8 cellular contexts compared by ENCODE assay signal in the genomic region with DNA sequence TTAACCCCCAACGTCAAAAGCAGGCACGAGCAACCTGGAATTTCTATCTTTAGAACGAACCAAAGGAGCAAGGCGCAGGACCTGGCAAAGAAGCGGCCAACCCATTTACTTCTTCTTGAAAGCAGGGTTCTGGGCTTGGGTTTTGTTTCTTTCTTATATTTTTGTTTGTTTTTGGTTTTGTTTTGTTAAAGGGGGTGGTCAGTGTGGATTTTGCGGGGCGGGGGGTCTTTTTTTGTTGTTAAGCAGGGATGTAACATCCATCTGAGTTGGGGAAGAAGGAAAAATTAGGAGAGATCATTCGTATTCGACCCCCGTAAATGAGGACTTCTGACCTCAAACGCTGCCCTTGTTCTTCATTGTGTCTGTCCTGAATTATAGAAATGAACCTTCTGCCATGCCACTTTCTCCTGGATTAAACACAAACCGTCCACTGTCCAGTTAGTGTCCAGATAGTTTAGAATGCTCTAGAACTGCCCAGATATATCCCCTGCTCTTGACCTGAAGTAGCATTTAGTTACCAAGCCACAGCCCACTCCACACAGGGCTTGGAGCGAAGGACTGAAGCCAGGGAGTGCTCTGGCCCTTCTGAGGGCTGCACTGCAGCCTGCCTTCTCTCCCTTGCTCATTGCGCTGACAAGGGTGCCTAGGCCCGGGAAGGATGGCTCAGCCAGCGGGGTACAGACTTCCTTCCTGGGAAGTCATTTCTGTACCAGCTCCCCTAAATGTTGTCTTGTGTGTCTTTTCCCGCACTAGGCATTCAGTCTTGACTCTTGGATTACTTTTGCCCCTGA. TPM values are rescaled to one million over a fixed set of nuclear protein-coding genes. Genes with fewer than 3 reads are reported as not detected.
A peak's percentile ranks its signal among the peaks of the same experiment; 100 is the strongest.
DNase-seq lines count a peak whose midpoint lies in the region; ATAC-seq, FAIRE-seq and TF ChIP-seq lines count a peak whose summit lies in the region.

No MANE protein-coding gene starts in this region.

- no peak overlapping the region for H3K27ac ChIP-seq in H9 (ENCODE audit: insufficient read length, low read depth, low read length)
- H3K27ac ChIP-seq in rectal smooth muscle tissue (ENCODE audit: low read depth, low read length), result no peak overlapping the region

- POLR2A ChIA-PET in activated B cell treated with CpG ODN at 0.5 μM for 24 hours (lab: Charles Lee), result interaction anchor here (1.0 to 2.5 kb wide), 2 partner anchors 204 to 275 kb away, joined by 5 to 9 read pairs; no protein-coding TSS in a partner anchor

- no peak for FAIRE-seq in H54 (lab: Jason Lieb, UNC)

- peaks cover 2% of the 10 kb centered on the region for H3K79me1 ChIP-seq in H9 (ENCODE audit: insufficient read depth, low read depth, low read length, poor library complexity, severe bottlenecking)

- intact Hi-C loops in activated B cell treated with CpG ODN at 0.5 μM for 24 hours (cut with micrococcal nuclease), result no loop called here

- H3K9me3 ChIP-seq in H9 (ENCODE audit: control insufficient read depth, low read depth, low read length), result no peaks in the 10 kb centered on the region

- H3K14ac ChIP-seq in H9 (ENCODE audit: insufficient read depth, low read length), result no peak overlapping the region

- no peak overlapping the region for H2BK12ac ChIP-seq in H9 (ENCODE audit: insufficient read length, low read depth, low read length)

- no peaks in the 10 kb centered on the region for H3K9me3 Mint-ChIP-seq in H9
- H3K9me3 Mint-ChIP-seq in activated B cell treated with CpG ODN at 0.5 μM for 24 hours, result no peaks in the 10 kb centered on the region
- H3K9me3 Mint-ChIP-seq in glutamatergic neuron (ENCODE audit: unreplicated experiment), result peaks cover 22% of the 10 kb centered on the region

- H3K4me1 ChIP-seq in H9 (ENCODE audit: insufficient read depth, low read length), result peaks cover 7% of the 10 kb centered on the region; the same call in 1 of the 2 replicates
- H3K4me1 ChIP-seq in rectal smooth muscle tissue (ENCODE audit: control insufficient read depth, insufficient read depth, low read length), result peaks cover 13% of the 10 kb centered on the region

- TF ChIP-seq CTCF in H9 (conservative IDR thresholded peaks at IDR 0.05) (no peak), activated B cell treated with CpG ODN at 0.5 μM for 24 hours (IDR thresholded peaks at IDR 0.05) (no peak), glutamatergic neuron (IDR thresholded peaks at IDR 0.05; ENCODE audit: partially characterized antibody, unreplicated experiment) (no peak)

- no peak overlapping the region for H3K4ac ChIP-seq in H9 (ENCODE audit: low read depth, low read length)

- no peaks in the 10 kb centered on the region for H3K27me3 ChIP-seq in H9 (ENCODE audit: insufficient read depth, low read length)
- no peaks in the 10 kb centered on the region for H3K27me3 ChIP-seq in rectal smooth muscle tissue (ENCODE audit: control insufficient read depth, insufficient read depth, low read length)

- H3K23ac ChIP-seq in H9 (ENCODE audit: insufficient read length, low read depth, low read length), result no peak overlapping the region

- peak overlapping the region; percentile 31 for H3K9ac ChIP-seq in H9 (ENCODE audit: extremely low read depth, insufficient read length, low read length)
- no peak overlapping the region for H3K9ac ChIP-seq in rectal smooth muscle tissue (ENCODE audit: low read length)

- no peak overlapping the region for H4K8ac ChIP-seq in H9 (replicated peaks; ENCODE audit: insufficient read length, low read depth, low read length)

- no peaks in the 10 kb centered on the region for H4K20me1 ChIP-seq in H9 (ENCODE audit: control insufficient read depth, insufficient read depth, insufficient read length)

- no peak for DNase-seq in H9
- DNase-seq in activated B cell treated with CpG ODN at 0.5 μM for 24 hours, result no peak
- DNase-seq in glutamatergic neuron, result peak; percentile 19
- no peak for DNase-seq in stimulated activated CD4-positive, alpha-beta T cell treated with anti-CD3 and anti-CD28 coated beads, Interleukin-2, amount 100 ng/mL, for 24 hours
- no peak for DNase-seq in NCI-H1694 (lab: John Stamatoyannopoulos, UW)
- DNase-seq in H54 (ENCODE audit: insufficient read length, low spot score), result no peak

- H2BK120ac ChIP-seq in H9 (ENCODE audit: low read depth, low read length, poor library complexity, severe bottlenecking), result no peak overlapping the region

- peak overlapping the region; percentile 88 for H3K4me3 ChIP-seq in rectal smooth muscle tissue (ENCODE audit: low read length)

- CTCF ChIA-PET in activated B cell treated with CpG ODN at 0.5 μM for 24 hours (lab: Charles Lee), result interaction anchor here (1.0 to 2.7 kb wide), 9 partner anchors 13 to 289 kb away, joined by 3 to 21 read pairs (median 5); no protein-coding TSS in a partner anchor

- H3K27ac Mint-ChIP-seq in H9 (peak overlapping the region; percentile 23 to 85 (median 45); a peak in 4 of 7 replicates), activated B cell treated with CpG ODN at 0.5 μM for 24 hours (no peak overlapping the region), glutamatergic neuron (ENCODE audit: unreplicated experiment) (peak overlapping the region; percentile 69)

- peaks cover 36 to 38% of the 10 kb centered on the region in 2 experiments for H3K4me1 Mint-ChIP-seq in H9
- peaks cover 18% of the 10 kb centered on the region for H3K4me1 Mint-ChIP-seq in activated B cell treated with CpG ODN at 0.5 μM for 24 hours
- H3K4me1 Mint-ChIP-seq in glutamatergic neuron (ENCODE audit: low read depth, unreplicated experiment), result peaks cover 20% of the 10 kb centered on the region

- no peak overlapping the region for H2BK5ac ChIP-seq in H9 (ENCODE audit: insufficient read length, low read length)

- H4K91ac ChIP-seq in H9 (ENCODE audit: insufficient read length, low read depth, low read length), result no peak overlapping the region

- H3K4me2 ChIP-seq in H9 (ENCODE audit: insufficient read depth, insufficient read length, low read length), result peak overlapping the region; percentile 84

- H3K4me3 Mint-ChIP-seq in H9 (peak overlapping the region; percentile 93 to 97), activated B cell treated with CpG ODN at 0.5 μM for 24 hours (peak overlapping the region; percentile 91), glutamatergic neuron (ENCODE audit: unreplicated experiment) (peak overlapping the region; percentile 90)

- peaks cover 0 to 5% (median 3%) of the 10 kb centered on the region in 3 experiments; a peak in 2 of 7 replicates for H3K36me3 Mint-ChIP-seq in H9 (ENCODE audit: insufficient read depth in 1 of 3, low read depth in 3 of 3)
- H3K36me3 Mint-ChIP-seq in activated B cell treated with CpG ODN at 0.5 μM for 24 hours (ENCODE audit: low read depth), result peaks cover 6% of the 10 kb centered on the region
- no peaks in the 10 kb centered on the region for H3K36me3 Mint-ChIP-seq in glutamatergic neuron (ENCODE audit: unreplicated experiment)

- H3K23me2 ChIP-seq in H9 (ENCODE audit: insufficient read length, low read depth, low read length, poor library complexity, severe bottlenecking), result peaks cover 10% of the 10 kb centered on the region

- H3K36me3 ChIP-seq in rectal smooth muscle tissue (ENCODE audit: control insufficient read depth, insufficient read depth, low read length), result no peaks in the 10 kb centered on the region

- peak overlapping the region; percentile 73 for H3K18ac ChIP-seq in H9 (ENCODE audit: insufficient read length, low read depth, low read length)

- no peak overlapping the region for H3T11ph ChIP-seq in H9 (ENCODE audit: low read length)

- no peak overlapping the region for H2BK15ac ChIP-seq in H9 (ENCODE audit: low read depth, low read length)

- TF ChIP-seq POLR2A in H54 (IDR thresholded peaks at IDR 0.05; ENCODE audit: low read depth, low read length), result no peak

- H3K27me3 Mint-ChIP-seq in H9 (ENCODE audit: low read depth) (peaks cover 4% of the 10 kb centered on the region; the same call in 1 of the 2 replicates), activated B cell treated with CpG ODN at 0.5 μM for 24 hours (peaks cover 8% of the 10 kb centered on the region), glutamatergic neuron (ENCODE audit: unreplicated experiment) (peaks cover 22% of the 10 kb centered on the region)

- ATAC-seq in activated B cell treated with CpG ODN at 0.5 μM for 24 hours (ENCODE audit: low read depth), result no peak
- ATAC-seq in GM21786 (IDR thresholded peaks at IDR 0.05; ENCODE audit: unreplicated experiment), result no peak

- WGBS in H9 (ENCODE audit: extremely low coverage, insufficient read length, low lambda C conversion rate), result no CpG with 5 or more reads among the region's 17 CpGs

- no peak overlapping the region for H3K56ac ChIP-seq in H9 (ENCODE audit: insufficient read length, low read depth, low read length)

- peak overlapping the region; percentile 84 for H2AFZ ChIP-seq in H9 (ENCODE audit: low read length)

- no peak overlapping the region for H2BK20ac ChIP-seq in H9 (ENCODE audit: low read depth, low read length, poor library complexity, severe bottlenecking)

- no peak overlapping the region for H4K5ac ChIP-seq in H9 (ENCODE audit: insufficient read length, low read depth, low read length)

- H2AK5ac ChIP-seq in H9 (ENCODE audit: insufficient read length, low read length), result no peak overlapping the region

- peaks cover 28% of the 10 kb centered on the region; the same call in 1 of the 2 replicates for H3K79me2 ChIP-seq in H9 (ENCODE audit: insufficient read depth, low read length)

RNA-seq across cellular contexts. Expression of a gene that starts 0.9 kb away (rescaled TPM):
- total RNA-seq in H9 (2021) (380 and 386 TPM in 2 replicates), activated B cell treated with CpG ODN at 0.5 μM for 24 hours (28.2 and 32.1 TPM in 2 replicates), glutamatergic neuron (ENCODE audit: unreplicated experiment) (735 TPM)

Comparison
In these comparisons a context has a peak if more than half of its experiments do, and no peak if none do; other contexts are left out.
1. RNA of a gene that starts 0.9 kb away (total RNA-seq): 735 TPM in glutamatergic neuron (single experiment) and 380 to 386 TPM in H9; 28.2 to 32.1 TPM in activated B cell treated with CpG ODN at 0.5 μM for 24 hours; every median in the first group is over 10 times any median in the second.
2. Peak in every context shown above with its lines, with median percentiles within 50 percentile points of each other: H3K4me3 Mint-ChIP-seq.